In the genomic region with DNA sequence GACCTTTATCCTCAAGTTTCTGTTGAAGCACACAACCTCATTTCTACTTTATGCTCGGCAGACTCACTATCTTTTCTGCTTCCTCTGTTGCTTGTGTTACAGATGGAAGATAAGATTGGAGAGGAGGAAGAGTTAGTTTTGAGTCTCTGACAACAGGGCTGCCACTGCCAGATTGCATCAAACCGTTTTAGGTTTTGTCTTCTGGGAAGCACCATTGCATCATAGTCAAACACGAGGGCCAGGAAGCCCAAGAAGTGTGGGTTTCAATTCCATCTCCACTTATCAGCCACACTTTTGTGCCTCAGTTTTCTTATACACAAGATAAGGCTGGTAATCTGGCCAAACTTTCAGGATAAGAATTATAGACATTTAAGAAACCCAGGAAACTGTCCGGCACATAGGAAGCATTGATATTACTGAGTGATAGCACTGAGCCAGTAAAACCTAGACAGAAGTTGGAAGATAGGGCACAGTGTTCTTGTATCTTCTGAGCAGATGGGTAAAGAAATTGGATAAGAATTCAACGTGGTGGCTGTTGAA, we compare ENCODE assay signal across 20 cellular contexts.
"Had no signal": no experiment of that assay in that cellular context is flagged by ENCODE, and none has a peak within 500 bp of the region (broad histone marks: within the 10 kb centered on the region; RNA-seq: fewer than 3 reads in every experiment).

No MANE protein-coding gene starts in this region.

- H3K27me3 ChIP-seq: ascending aorta, breast epithelium, gastrocnemius medialis, neural progenitor cell, right atrium auricular region, suprapubic skin had no signal

- H3K4me1 ChIP-seq: ascending aorta, breast epithelium, gastrocnemius medialis, left lung, right atrium auricular region, suprapubic skin had no signal

- H3K4me3 ChIP-seq: ascending aorta, breast epithelium, gastrocnemius medialis, left lung, mucosa of descending colon, neural progenitor cell, right atrium auricular region, skin epidermis, suprapubic skin had no signal

- H3K36me3 ChIP-seq: ascending aorta, breast epithelium, gastrocnemius medialis, left lung, neural progenitor cell, right atrium auricular region, suprapubic skin had no signal

- H3K9me3 ChIP-seq: ascending aorta, breast epithelium, gastrocnemius medialis, mucosa of descending colon, right atrium auricular region, suprapubic skin had no signal

- DNase-seq: activated CD4-positive, alpha-beta T cell treated with anti-CD3 and anti-CD28 coated beads, Interleukin-2, amount 10 ng/mL, durations not matched to agents 7 days and 5 days; activated CD8-positive, alpha-beta T cell treated with anti-CD3 and anti-CD28 coated beads, Interleukin-2, amount 10 ng/mL, durations not matched to agents 7 days and 5 days; activated naive CD4-positive, alpha-beta T cell treated with anti-CD3 and anti-CD28 coated beads for 36 hours; activated T-cell treated with anti-CD3 and anti-CD28 coated beads, Interleukin-2, amount 50 U/mL, for 24 hours; cerebellar nuclear complex; cortex of kidney; gastrocnemius medialis; head of caudate nucleus; left lung; mucosa of descending colon; naive B cell; stimulated activated CD4-positive, alpha-beta T cell treated with anti-CD3 and anti-CD28 coated beads, Interleukin-4, amount 100 ng/mL, for 1 hour; stimulated activated naive CD8-positive, alpha-beta T cell treated with anti-CD3 and anti-CD28 coated beads, Interleukin-15, amount 100 ng/mL, for 72 hours had no signal

- H3K27ac ChIP-seq: ascending aorta, breast epithelium, gastrocnemius medialis, left lung, neural progenitor cell, right atrium auricular region, skin epidermis, suprapubic skin had no signal

- ATAC-seq: activated CD4-positive, CD25-positive, alpha-beta regulatory T cell treated with anti-CD3 and anti-CD28 coated beads, Interleukin-2, amount 50 U/mL, for 24 hours; activated CD8-positive, alpha-beta T cell treated with anti-CD3 and anti-CD28 coated beads, Interleukin-2, amount 10 ng/mL, durations not matched to agents 7 days and 5 days; gastrocnemius medialis; left lung; mucosa of descending colon; stimulated activated naive CD8-positive, alpha-beta T cell treated with anti-CD3 and anti-CD28 coated beads, Interleukin-15, amount 100 ng/mL, for 72 hours had no signal
